In genomic region chr9:128421474-128422010, GRCh38 we compare ENCODE assay signal across 8 cellular contexts. TPM values are rescaled to one million over a fixed set of nuclear protein-coding genes. Genes with fewer than 3 reads are reported as not detected.
A peak's percentile ranks its signal among the peaks of the same experiment; 100 is the strongest.
DNase-seq lines count a peak whose midpoint lies in the region; ATAC-seq and TF ChIP-seq lines count a peak whose summit lies in the region.

No MANE protein-coding gene starts in this region.

- no peaks in the 10 kb centered on the region for H4K20me1 ChIP-seq in PC-9 (ENCODE audit: insufficient read depth)

- CTCF ChIA-PET in CD4-positive, alpha-beta memory T cell (lab: Charles Lee; ENCODE audit: partially characterized antibody): no interaction called here
- CTCF ChIA-PET in PC-9 (lab: Charles Lee): interaction anchor here (0.7 to 1.7 kb wide), 4 partner anchors 47 to 84 kb away, joined by 3 to 5 read pairs (median 4); partner anchors contain the start of gene GLE1

- H3K27me3 ChIP-seq in CD4-positive, alpha-beta memory T cell (ENCODE audit: insufficient read depth, low read length): peaks cover 6% of the 10 kb centered on the region
- no peaks in the 10 kb centered on the region for H3K27me3 ChIP-seq in PC-9 (ENCODE audit: insufficient read depth, low read depth)

- H3K4me1 Mint-ChIP-seq in CD4-positive, alpha-beta memory T cell: peaks cover 0 to 13% (median 8%) of the 10 kb centered on the region in 4 donors
- H3K4me1 Mint-ChIP-seq in osteocyte (ENCODE audit: unreplicated experiment): peaks cover 18% of the 10 kb centered on the region

- TF ChIP-seq CTCF in PC-9 (conservative IDR thresholded peaks at IDR 0.05): no peak
- TF ChIP-seq CTCF in epithelial cell of proximal tubule (conservative IDR thresholded peaks at IDR 0.05; ENCODE audit: low read depth, low read length): no peak
- no peak for TF ChIP-seq CTCF in osteocyte (IDR thresholded peaks at IDR 0.05)

- H3K79me2 ChIP-seq in PC-9 (ENCODE audit: low read depth): no peaks in the 10 kb centered on the region

- peaks cover 14% of the 10 kb centered on the region for H3K4me1 ChIP-seq in CD4-positive, alpha-beta memory T cell (ENCODE audit: insufficient read depth, low read length)
- peaks cover 14% of the 10 kb centered on the region for H3K4me1 ChIP-seq in PC-9 (replicated peaks; ENCODE audit: insufficient read depth)

- no peak overlapping the region for H3K27ac ChIP-seq in CD4-positive, alpha-beta memory T cell (ENCODE audit: low read depth, low read length)
- H3K27ac ChIP-seq in PC-9: no peak overlapping the region

- H3F3A ChIP-seq in PC-9 (ENCODE audit: insufficient read depth, low read depth): peaks cover 9% of the 10 kb centered on the region

- H3K9me3 ChIP-seq in CD4-positive, alpha-beta memory T cell (ENCODE audit: control insufficient read depth in 1 of 2, low read length in 2 of 2): no peaks in the 10 kb centered on the region
- no peaks in the 10 kb centered on the region for H3K9me3 ChIP-seq in PC-9 (ENCODE audit: insufficient read depth, low read depth)

- ATAC-seq in GM18870 (IDR thresholded peaks at IDR 0.05; ENCODE audit: unreplicated experiment) (no peak), HG02623 (IDR thresholded peaks at IDR 0.05; ENCODE audit: unreplicated experiment) (no peak)

- H3K27me3 Mint-ChIP-seq in CD4-positive, alpha-beta memory T cell: peaks cover 8 to 13% of the 10 kb centered on the region in 2 donors
- peaks cover 3% of the 10 kb centered on the region for H3K27me3 Mint-ChIP-seq in osteocyte (ENCODE audit: unreplicated experiment)

- POLR2A ChIA-PET in CD4-positive, alpha-beta memory T cell (lab: Charles Lee; ENCODE audit: partially characterized antibody): no interaction called here
- POLR2A ChIA-PET in PC-9 (lab: Charles Lee; ENCODE audit: unreplicated experiment): interaction anchor here (0.6 to 1.2 kb wide), 6 partner anchors 8 to 1141 kb away, joined by 3 to 6 read pairs (median 4); partner anchors contain the start of genes SPOUT1 and URM1

- no peak for DNase-seq in CD4-positive, alpha-beta memory T cell
- DNase-seq in PC-9 (peak in 1 of 2 experiments; percentile 49), epithelial cell of proximal tubule (ENCODE audit: low read depth) (no peak), osteocyte (ENCODE audit: extremely low spot score, unreplicated experiment) (no peak), NCI-H510A treated with DMSO at 0.1 percent for 48 hours (lab: John Stamatoyannopoulos, UW) (no peak), HuH-7 (ENCODE audit: low spot score) (no peak)

- BruUV-seq in PC-9 (replicated peaks; lab: Mats Ljungman, UMichigan): no TSS peak

- peak overlapping the region in 6 of 8 donors; percentile 31 to 62 (median 44) for H3K4me3 Mint-ChIP-seq in CD4-positive, alpha-beta memory T cell
- peak overlapping the region; percentile 80 for H3K4me3 Mint-ChIP-seq in osteocyte (ENCODE audit: unreplicated experiment)

- H3K9me3 Mint-ChIP-seq in CD4-positive, alpha-beta memory T cell: no peaks in the 10 kb centered on the region
- no peaks in the 10 kb centered on the region for H3K9me3 Mint-ChIP-seq in osteocyte (ENCODE audit: unreplicated experiment)

- H3K27ac Mint-ChIP-seq in CD4-positive, alpha-beta memory T cell: no peak overlapping the region
- H3K27ac Mint-ChIP-seq in osteocyte (ENCODE audit: unreplicated experiment): no peak overlapping the region

- no peaks in the 10 kb centered on the region for H3K36me3 Mint-ChIP-seq in CD4-positive, alpha-beta memory T cell
- peaks cover 4% of the 10 kb centered on the region for H3K36me3 Mint-ChIP-seq in osteocyte (ENCODE audit: unreplicated experiment)

- no peaks in the 10 kb centered on the region for H3K36me3 ChIP-seq in CD4-positive, alpha-beta memory T cell (ENCODE audit: insufficient read depth, low read length)
- no peaks in the 10 kb centered on the region for H3K36me3 ChIP-seq in PC-9 (ENCODE audit: low read depth)

- H3K4me2 ChIP-seq in PC-9: peak overlapping the region; percentile 94

- H2AFZ ChIP-seq in PC-9: peak overlapping the region; percentile 100

- no peaks in the 10 kb centered on the region for H3K9me2 ChIP-seq in PC-9 (ENCODE audit: insufficient read depth)

- intact Hi-C loops in CD4-positive, alpha-beta memory T cell (cut with micrococcal nuclease): loop anchor here (2.0 kb wide), 1 partner anchor 59 kb away; no protein-coding TSS in a partner anchor
- intact Hi-C loops in PC-9 (cut with micrococcal nuclease; ENCODE audit: unreplicated experiment): loop anchor here (2.0 kb wide), 3 partner anchors 35 to 59 kb away; partner anchors contain the start of genes ODF2 and URM1

- no peak overlapping the region for H3K4me3 ChIP-seq in CD4-positive, alpha-beta memory T cell (ENCODE audit: low read length in 2 of 2)
- peak overlapping the region; percentile 95 for H3K4me3 ChIP-seq in PC-9
- peak overlapping the region; percentile 81 for H3K4me3 ChIP-seq in epithelial cell of proximal tubule (ENCODE audit: low read depth, low read length)

RNA-seq across cellular contexts. Expression of gene CERCAM, which starts 0.9 kb away (rescaled TPM):
- total RNA-seq in CD4-positive, alpha-beta memory T cell: under 1 TPM; 0.29 to 0.64 TPM
- under 1 TPM in 1 of 2 donors, not detected in 1; 0.38 TPM for polyA plus RNA-seq in CD4-positive, alpha-beta memory T cell
- 87.2 and 111 TPM in 2 replicates for total RNA-seq in PC-9 (2021)
- total RNA-seq in epithelial cell of proximal tubule: 49.1 and 55.7 TPM in 2 replicates
- 128 and 132 TPM in 2 replicates for total RNA-seq in osteocyte

RNA-seq across cellular contexts. Expression of gene ODF2, which starts 34.3 kb away (rescaled TPM):
- 10 to 100 TPM; 32.3 to 33.6 TPM for total RNA-seq in CD4-positive, alpha-beta memory T cell
- polyA plus RNA-seq in CD4-positive, alpha-beta memory T cell: 10 to 100 TPM in 1 of 2 donors, 1 to 10 TPM in 1; 10.0 to 24.6 TPM
- 49.4 and 58.2 TPM in 2 replicates for total RNA-seq in PC-9 (2021)
- total RNA-seq in epithelial cell of proximal tubule: 32.6 and 38.2 TPM in 2 replicates
- total RNA-seq in osteocyte: 37.7 and 40.5 TPM in 2 replicates

RNA-seq across cellular contexts. Expression of gene URM1, which starts 50.4 kb away (rescaled TPM):
- total RNA-seq in CD4-positive, alpha-beta memory T cell: 10 to 100 TPM; 44.1 to 45.5 TPM
- 10 to 100 TPM; 50.5 to 50.8 TPM for polyA plus RNA-seq in CD4-positive, alpha-beta memory T cell
- total RNA-seq in PC-9 (2021): 98.1 and 101 TPM in 2 replicates
- total RNA-seq in epithelial cell of proximal tubule: 39.4 and 52.1 TPM in 2 replicates
- total RNA-seq in osteocyte: 57.0 and 62.0 TPM in 2 replicates

Comparison
In these comparisons a context has a peak if more than half of its experiments do, and no peak if none do; other contexts are left out.
1. H3K4me3 ChIP-seq: peak in PC-9 (single experiment) and epithelial cell of proximal tubule (single experiment); none in CD4-positive, alpha-beta memory T cell (0 of 2).
2. RNA of gene CERCAM, which starts 0.9 kb away (total RNA-seq): 128 to 132 TPM in osteocyte, 87.2 to 111 TPM in PC-9 and 49.1 to 55.7 TPM in epithelial cell of proximal tubule; 0.29 to 0.64 TPM in CD4-positive, alpha-beta memory T cell; every median in the first group is over 10 times any median in the second.